Comparison of ENCODE assay signal across 7 cellular contexts in genomic region chr11:128422576-128423370, GRCh38.
DNase-seq lines count a peak whose midpoint lies in the region; TF ChIP-seq lines count a peak whose summit lies in the region.

No MANE protein-coding gene starts in this region.

- H3K27me3 Mint-ChIP-seq in Calu3 (ENCODE audit: unreplicated experiment), result no peaks in the 10 kb centered on the region

- TF ChIP-seq CTCF in esophagus muscularis mucosa (IDR thresholded peaks at IDR 0.05), result no peak
- no peak for TF ChIP-seq CTCF in Calu3 (IDR thresholded peaks at IDR 0.05; ENCODE audit: unreplicated experiment)

- H3K27ac ChIP-seq in KOPT-K1 (ENCODE audit: low read depth, low read length, poor library complexity, severe bottlenecking), result peak overlapping the region; percentile 40
- peak overlapping the region; percentile 8 to 60 (median 25) for H3K27ac ChIP-seq in esophagus muscularis mucosa (replicated peaks in 1 of 4)

- no peak overlapping the region for H3K27ac Mint-ChIP-seq in Calu3 (ENCODE audit: unreplicated experiment)

- no peaks in the 10 kb centered on the region for H3K9me3 ChIP-seq in KOPT-K1 (ENCODE audit: insufficient read depth, low read length, poor library complexity, severe bottlenecking)
- H3K9me3 ChIP-seq in esophagus muscularis mucosa, result no peaks in the 10 kb centered on the region

- no peak for TF ChIP-seq EP300 in esophagus muscularis mucosa (IDR thresholded peaks at IDR 0.05)

- H3K4me1 ChIP-seq in esophagus muscularis mucosa, result peaks cover 33 to 47% (median 39%) of the 10 kb centered on the region in 4 donors

- H3K9me3 Mint-ChIP-seq in Calu3 (ENCODE audit: low read depth, unreplicated experiment), result no peaks in the 10 kb centered on the region

- H3K4me1 Mint-ChIP-seq in Calu3 (ENCODE audit: low read depth, unreplicated experiment), result peaks cover 9% of the 10 kb centered on the region

- H3K27me3 ChIP-seq in esophagus muscularis mucosa, result no peaks in the 10 kb centered on the region

- no peaks in the 10 kb centered on the region for H3K36me3 ChIP-seq in KOPT-K1 (ENCODE audit: insufficient read depth, low read length)
- H3K36me3 ChIP-seq in esophagus muscularis mucosa, result no peaks in the 10 kb centered on the region

- TF ChIP-seq POLR2A in esophagus muscularis mucosa (IDR thresholded peaks at IDR 0.05; ENCODE audit: low read depth), result no peak

- no peak overlapping the region for H3K4me3 ChIP-seq in esophagus muscularis mucosa

- CTCF ChIA-PET in Calu3 (lab: Charles Lee), result no interaction called here

- intact Hi-C loops in esophagus muscularis mucosa (cut with DNase I), result loop anchor here (5.0 kb wide), 1 partner anchor 100 kb away; no protein-coding TSS in a partner anchor
- intact Hi-C loops in Calu3 (cut with micrococcal nuclease; ENCODE audit: unreplicated experiment), result no loop called here

- H3K4me3 Mint-ChIP-seq in Calu3 (ENCODE audit: low read depth, unreplicated experiment), result no peak overlapping the region

- WGBS in esophagus muscularis mucosa, result 66% methylated on average over 15 of the region's 16 CpGs

- no peaks in the 10 kb centered on the region for H3K36me3 Mint-ChIP-seq in Calu3 (ENCODE audit: insufficient read depth, unreplicated experiment)

- BruUV-seq in Calu3 (replicated peaks; lab: Mats Ljungman, UMichigan), result no TSS peak

- peak; percentile 91 to 94 for DNase-seq in activated CD4-positive, alpha-beta T cell treated with anti-CD3 and anti-CD28 coated beads for 4 hours
- DNase-seq in esophagus muscularis mucosa (ENCODE audit: extremely low spot score) (no peak), Calu3 (no peak), COLO829 (ENCODE audit: low spot score) (no peak), GM19238 (ENCODE audit: insufficient read length, low spot score) (no peak)
- peak; percentile 80 for DNase-seq in stimulated activated CD8-positive, alpha-beta memory T cell treated with anti-CD3 and anti-CD28 coated beads, Interleukin-12 subunit alpha, Interleukin-12 subunit beta, amount 100 ng/mL, for 1 hour (ENCODE audit: low read depth)

Comparison
In these comparisons a context has a peak if more than half of its experiments do, and no peak if none do; other contexts are left out.
1. DNase-seq: peak in activated CD4-positive, alpha-beta T cell treated with anti-CD3 and anti-CD28 coated beads for 4 hours (2 of 2) and stimulated activated CD8-positive, alpha-beta memory T cell treated with anti-CD3 and anti-CD28 coated beads, Interleukin-12 subunit alpha, Interleukin-12 subunit beta, amount 100 ng/mL, for 1 hour (single experiment); none in esophagus muscularis mucosa (single experiment), Calu3 (single experiment), COLO829 (single experiment) and GM19238 (single experiment).